ENCODE assay signal across 1 cellular context in genomic region chr18:11005528-11005927, GRCh38.
TF ChIP-seq lines count a peak whose summit lies in the region.

No MANE protein-coding gene starts in this region.

TF ChIP-seq in HepG2, 621 proteins besides CTCF, POLR2A, EP300 and RAD21 (continued from another document):
- TF ChIP-seq ZNF574 (CRISPR knock-in tag; IDR thresholded peaks at IDR 0.05), result peak; percentile 79
- peak; percentile 71; the same call in 1 of the 2 replicates for TF ChIP-seq CCDC6 (CRISPR knock-in tag; IDR thresholded peaks at IDR 0.05)
- no peak for TF ChIP-seq TEAD2 (CRISPR knock-in tag; IDR thresholded peaks at IDR 0.05)
- TF ChIP-seq HMGXB3 (CRISPR knock-in tag; IDR thresholded peaks at IDR 0.05; ENCODE audit: borderline replicate concordance), result 0 out of 2 replicates have a peak, but pooled peaks have one; percentile 17
- peak; percentile 82; the same call in 1 of the 2 replicates for TF ChIP-seq REPIN1 (CRISPR knock-in tag; IDR thresholded peaks at IDR 0.05; ENCODE audit: borderline replicate concordance, low read depth)
- TF ChIP-seq PRDM10 (CRISPR knock-in tag; IDR thresholded peaks at IDR 0.05; ENCODE audit: low read depth), result peak; percentile 59; the same call in 1 of the 2 replicates
- no peak for TF ChIP-seq ZNF724P (CRISPR knock-in tag; IDR thresholded peaks at IDR 0.05; ENCODE audit: borderline replicate concordance)
- no peak; the same call in 1 of the 2 replicates for TF ChIP-seq SAFB2 (CRISPR knock-in tag; IDR thresholded peaks at IDR 0.05; ENCODE audit: borderline replicate concordance, low read depth)
- no peak for TF ChIP-seq MXD1 (CRISPR knock-in tag; IDR thresholded peaks at IDR 0.05)
- no peak for TF ChIP-seq NFE2 (CRISPR knock-in tag; IDR thresholded peaks at IDR 0.05)
